ENCODE assay signal across 17 cellular contexts in genomic region chr16:74652249-74652648, GRCh38. TPM values are rescaled to one million over a fixed set of nuclear protein-coding genes. Genes with fewer than 3 reads are reported as not detected.
"Had no signal": no experiment of that assay in that cellular context is flagged by ENCODE, and none has a peak within 500 bp of the region (broad histone marks: within the 10 kb centered on the region; RNA-seq: fewer than 3 reads in every experiment).

No MANE protein-coding gene starts in this region.

- H3K9me3 Mint-ChIP-seq: activated CD4-positive, alpha-beta memory T cell treated with anti-CD3 and anti-CD28 coated beads for 36 hours; activated naive CD4-positive, alpha-beta T cell treated with anti-CD3 and anti-CD28 coated beads, Interleukin-2, amount 10 ng/mL, durations not matched to agents 7 days and 5 days; activated T-cell treated with anti-CD3 and anti-CD28 coated beads, Interleukin-2, amount 50 U/mL, for 72 hours; mesothelial cell of epicardium; nephron; stimulated activated naive CD8-positive, alpha-beta T cell treated with anti-CD3 and anti-CD28 coated beads, Interleukin-15, Interleukin-2, amounts not matched to agents 100 ng/mL and 50 ng/mL, for 24 hours had no signal

- H3K4me1 Mint-ChIP-seq: nephron had no signal

- FAIRE-seq: urothelium cell line had no signal

- H3K4me3 Mint-ChIP-seq: activated CD4-positive, alpha-beta memory T cell treated with anti-CD3 and anti-CD28 coated beads for 36 hours; activated naive CD4-positive, alpha-beta T cell treated with anti-CD3 and anti-CD28 coated beads, Interleukin-2, amount 10 ng/mL, durations not matched to agents 7 days and 5 days; activated T-cell treated with anti-CD3 and anti-CD28 coated beads, Interleukin-2, amount 50 U/mL, for 72 hours; mesothelial cell of epicardium; nephron; stimulated activated naive CD8-positive, alpha-beta T cell treated with anti-CD3 and anti-CD28 coated beads, Interleukin-15, Interleukin-2, amounts not matched to agents 100 ng/mL and 50 ng/mL, for 24 hours had no signal

- H3K27ac ChIP-seq: left lung, neutrophil, ovary, psoas muscle, right atrium auricular region, tibial artery had no signal

- H3K27me3 ChIP-seq: left lung, neutrophil, ovary, right atrium auricular region, tibial artery had no signal

- H3K4me1 ChIP-seq: psoas muscle, right atrium auricular region, tibial artery had no signal

- H3K27ac Mint-ChIP-seq: activated CD4-positive, alpha-beta memory T cell treated with anti-CD3 and anti-CD28 coated beads for 36 hours; activated naive CD4-positive, alpha-beta T cell treated with anti-CD3 and anti-CD28 coated beads, Interleukin-2, amount 10 ng/mL, durations not matched to agents 7 days and 5 days; mesothelial cell of epicardium; nephron; stimulated activated naive CD8-positive, alpha-beta T cell treated with anti-CD3 and anti-CD28 coated beads, Interleukin-15, Interleukin-2, amounts not matched to agents 100 ng/mL and 50 ng/mL, for 24 hours had no signal

- H3K36me3 ChIP-seq: ovary had no signal

- H3K27me3 Mint-ChIP-seq: activated CD4-positive, alpha-beta memory T cell treated with anti-CD3 and anti-CD28 coated beads for 36 hours; activated naive CD4-positive, alpha-beta T cell treated with anti-CD3 and anti-CD28 coated beads, Interleukin-2, amount 10 ng/mL, durations not matched to agents 7 days and 5 days; stimulated activated naive CD8-positive, alpha-beta T cell treated with anti-CD3 and anti-CD28 coated beads, Interleukin-15, Interleukin-2, amounts not matched to agents 100 ng/mL and 50 ng/mL, for 24 hours had no signal

- DNase-seq: activated CD4-positive, alpha-beta memory T cell treated with anti-CD3 and anti-CD28 coated beads for 36 hours; activated CD4-positive, alpha-beta T cell treated with anti-CD3 and anti-CD28 coated beads for 48 hours; activated effector memory CD4-positive, alpha-beta T cell treated with anti-CD3 and anti-CD28 coated beads, Interleukin-2, amount 50 U/mL, for 16 hours; activated naive CD4-positive, alpha-beta T cell treated with anti-CD3 and anti-CD28 coated beads, Interleukin-2, amount 10 ng/mL, durations not matched to agents 7 days and 5 days; activated T-cell treated with anti-CD3 and anti-CD28 coated beads, Interleukin-2, amount 50 U/mL, for 72 hours; amygdala; cortex of kidney; left lung; ovary; psoas muscle; tibial artery had no signal

- ATAC-seq: activated T-cell treated with anti-CD3 and anti-CD28 coated beads, Interleukin-2, amount 50 U/mL, for 72 hours; psoas muscle had no signal

- H3K9me3 ChIP-seq: left lung, neutrophil, ovary, psoas muscle, right atrium auricular region, tibial artery had no signal

- H3K4me3 ChIP-seq: left lung, ovary, psoas muscle, right atrium auricular region, tibial artery had no signal

RNA-seq across cellular contexts. Expression of gene MLKL, which starts 48.4 kb away (rescaled TPM):
- total RNA-seq: mesothelial cell of epicardium had no signal
